8 cellular contexts compared by ENCODE assay signal in the genomic region with DNA sequence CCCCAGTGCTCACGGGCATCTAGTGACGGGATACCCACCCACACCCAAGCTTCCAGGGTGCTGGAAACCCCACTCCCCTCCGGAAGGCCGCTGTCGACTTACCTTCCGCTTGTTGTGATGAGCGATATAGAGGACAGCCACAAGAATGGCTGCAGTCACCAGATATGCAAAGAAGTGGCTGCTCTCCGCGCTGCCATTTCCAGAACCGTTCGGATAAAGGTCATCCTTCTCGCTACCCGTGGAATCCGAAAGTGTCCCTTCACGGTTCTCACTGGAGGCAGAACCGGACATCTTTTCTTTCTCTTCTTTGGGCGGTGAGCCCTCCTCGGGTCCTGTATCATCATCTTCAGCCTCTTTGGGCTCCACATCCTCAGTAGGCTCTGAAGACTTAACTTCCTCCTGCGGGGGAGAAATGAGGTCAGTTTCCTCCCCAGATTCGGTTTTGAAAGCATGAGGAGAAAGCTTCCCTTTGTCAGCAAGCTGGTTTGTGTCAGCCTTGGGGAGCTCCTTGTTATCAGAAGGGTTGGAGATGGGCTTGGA. TPM values are rescaled to one million over a fixed set of nuclear protein-coding genes. Genes with fewer than 3 reads are reported as not detected.
A peak's percentile ranks its signal among the peaks of the same experiment; 100 is the strongest.
DNase-seq lines count a peak whose midpoint lies in the region; ATAC-seq and TF ChIP-seq lines count a peak whose summit lies in the region.

No MANE protein-coding gene starts in this region.

- ATAC-seq in HG03135 (IDR thresholded peaks at IDR 0.05; ENCODE audit: unreplicated experiment), result peak; percentile 30

- peak in 1 of 2 donors; percentile 64 for DNase-seq in cardiac muscle cell (ENCODE audit: low read depth in 1 of 2, low spot score in 1 of 2)
- DNase-seq in cardiac septum (ENCODE audit: low spot score), result no peak
- DNase-seq in SKM-1 treated with dmso at 0.1 percent for 144 hours (lab: John Stamatoyannopoulos, UW; ENCODE audit: unreplicated experiment), result peak; percentile 97
- DNase-seq in astrocyte of the spinal cord (ENCODE audit: low read depth, low spot score), result peak; percentile 30
- DNase-seq in stomach, result no peak
- no peak for DNase-seq in cortex of kidney (lab: John Stamatoyannopoulos, UW)

- H3K36me3 ChIP-seq in cardiac muscle cell, result peaks cover 25% of the 10 kb centered on the region
- H3K36me3 ChIP-seq in liver (ENCODE audit: control insufficient read depth in 4 of 4, insufficient read depth in 3 of 4, low read depth in 1 of 4, low read length in 3 of 4), result peaks cover 0 to 14% (median 11%) of the 10 kb centered on the region in 4 donors
- peaks cover 31 to 37% (median 35%) of the 10 kb centered on the region in 4 donors for H3K36me3 ChIP-seq in stomach

- 2% methylated on average over 20 of the region's 20 CpGs for WGBS in liver
- 3 to 11% (median 9%) methylated on average over 20 of the region's 20 CpGs for WGBS in stomach, 5 donors

- no peak for TF ChIP-seq RAD21 in liver (IDR thresholded peaks at IDR 0.05)

- in situ Hi-C loops in astrocyte of the spinal cord (cut with HindIII; ENCODE audit: low sequenced_read_pairs), result no loop called here

- H3K27me3 ChIP-seq in cardiac muscle cell (no peaks in the 10 kb centered on the region), liver (ENCODE audit: control insufficient read depth in 4 of 4, insufficient read depth in 4 of 4, low read length in 3 of 4) (no peaks in the 10 kb centered on the region), stomach (no peaks in the 10 kb centered on the region)

- no peak overlapping the region for H3K27ac ChIP-seq in cardiac muscle cell
- peak overlapping the region; percentile 92 to 99 for H3K27ac ChIP-seq in liver (ENCODE audit: low read depth in 1 of 2, low read length in 2 of 2)
- H3K27ac ChIP-seq in stomach, result peak overlapping the region; percentile 84 to 97 (median 96)

- no peaks in the 10 kb centered on the region for H3K9me3 ChIP-seq in cardiac muscle cell (ENCODE audit: low read depth)
- no peaks in the 10 kb centered on the region for H3K9me3 ChIP-seq in liver (ENCODE audit: control insufficient read depth in 4 of 4, low read length in 3 of 4)
- H3K9me3 ChIP-seq in stomach, result no peaks in the 10 kb centered on the region

- TF ChIP-seq POLR2A in stomach (IDR thresholded peaks at IDR 0.05), result no peak

- peak overlapping the region; percentile 73 for H3K4me3 ChIP-seq in cardiac muscle cell
- peak overlapping the region; percentile 87 for H3K4me3 ChIP-seq in astrocyte of the spinal cord (ENCODE audit: low read depth, low read length)
- H3K4me3 ChIP-seq in liver (ENCODE audit: low read depth in 1 of 3, low read length in 3 of 3), result peak overlapping the region; percentile 79 to 98 (median 95)
- H3K4me3 ChIP-seq in stomach, result peak overlapping the region; percentile 77 to 85 (median 80)

- peaks cover 27% of the 10 kb centered on the region for H3K4me1 ChIP-seq in cardiac muscle cell (ENCODE audit: low read depth)
- peaks cover 10 to 53% (median 35%) of the 10 kb centered on the region in 4 donors for H3K4me1 ChIP-seq in liver (ENCODE audit: control insufficient read depth in 4 of 4, insufficient read depth in 4 of 4, low read length in 3 of 4)
- H3K4me1 ChIP-seq in stomach, result peaks cover 41 to 68% (median 61%) of the 10 kb centered on the region in 4 donors

- TF ChIP-seq CTCF in cardiac muscle cell (IDR thresholded peaks at IDR 0.05; ENCODE audit: low read depth, low read length) (no peak), astrocyte of the spinal cord (IDR thresholded peaks at IDR 0.05; ENCODE audit: low read depth, low read length) (no peak), liver (IDR thresholded peaks at IDR 0.05; ENCODE audit: low read depth, low read length, missing input control) (no peak), stomach (IDR thresholded peaks at IDR 0.05) (no peak)

- no peak for TF ChIP-seq EP300 in stomach (IDR thresholded peaks at IDR 0.05)

- H3K9ac ChIP-seq in liver (ENCODE audit: low read depth in 1 of 2, low read length in 2 of 2), result peak overlapping the region; percentile 81 to 84

- intact Hi-C loops in cardiac septum (cut with DNase I) (no loop called here), stomach (cut with DNase I; ENCODE audit: low total_unique reads) (no loop called here)

TF ChIP-seq in liver, 16 proteins besides CTCF, POLR2A, EP300 and RAD21:
- TF ChIP-seq SP1 (IDR thresholded peaks at IDR 0.05) (no peak), YY1 (IDR thresholded peaks at IDR 0.05) (peak; percentile 70)

RNA-seq across cellular contexts. Expression of a gene that starts 1.3 kb away (rescaled TPM):
- 36.6 and 56.1 TPM in 2 replicates for total RNA-seq in cardiac muscle cell
- polyA plus RNA-seq in cardiac muscle cell, result 20.1 and 26.6 TPM in 2 replicates
- 75.1 TPM for total RNA-seq in cardiac septum
- 100 to 1,000 TPM in 1 of 2 donors, 10 to 100 TPM in 1; 68.8 to 114 TPM for total RNA-seq in liver
- 10 to 100 TPM; 56.7 to 66.3 TPM for polyA plus RNA-seq in liver
- total RNA-seq in stomach, result 100 to 1,000 TPM; 104 to 232 (median 181) TPM
- polyA plus RNA-seq in stomach, result 10 to 100 TPM; 10.8 to 21.7 (median 13.0) TPM

RNA-seq across cellular contexts. Expression of a gene that starts 27.9 kb away (rescaled TPM):
- total RNA-seq in cardiac muscle cell (11.6 and 17.6 TPM in 2 replicates), cardiac septum (16.6 TPM), liver (100 to 1,000 TPM in 1 of 2 donors, 10 to 100 TPM in 1; 58.5 to 101 TPM), stomach (10 to 100 TPM; 22.2 to 90.1 (median 83.9) TPM)
- polyA plus RNA-seq in cardiac muscle cell (5.7 and 15.6 TPM in 2 replicates), liver (10 to 100 TPM; 22.8 to 82.9 TPM), stomach (10 to 100 TPM; 11.5 to 23.9 (median 19.4) TPM)

RNA-seq across cellular contexts. Expression of a gene that starts 28.1 kb away (rescaled TPM):
- 18.9 and 20.9 TPM in 2 replicates for total RNA-seq in cardiac muscle cell
- polyA plus RNA-seq in cardiac muscle cell, result 23.5 and 30.1 TPM in 2 replicates
- total RNA-seq in cardiac septum, result 9.8 TPM
- total RNA-seq in liver, result 10 to 100 TPM in 1 of 2 donors, 1 to 10 TPM in 1; 5.5 to 15.8 TPM
- polyA plus RNA-seq in liver, result 1 to 10 TPM; 6.3 to 9.7 TPM
- 10 to 100 TPM; 16.9 to 43.8 (median 21.7) TPM for total RNA-seq in stomach
- 10 to 100 TPM; 13.4 to 19.7 (median 17.0) TPM for polyA plus RNA-seq in stomach

Comparison
In these comparisons a context has a peak if more than half of its experiments do, and no peak if none do; other contexts are left out.
1. DNase-seq: peak in SKM-1 treated with dmso at 0.1 percent for 144 hours (single experiment) and astrocyte of the spinal cord (single experiment); none in cardiac septum (single experiment), stomach (single experiment) and cortex of kidney (single experiment).
2. Peak in every context shown above with its lines, with median percentiles within 50 percentile points of each other: H3K4me3 ChIP-seq.